ENCODE assay signal across 9 cellular contexts in the genomic region with DNA sequence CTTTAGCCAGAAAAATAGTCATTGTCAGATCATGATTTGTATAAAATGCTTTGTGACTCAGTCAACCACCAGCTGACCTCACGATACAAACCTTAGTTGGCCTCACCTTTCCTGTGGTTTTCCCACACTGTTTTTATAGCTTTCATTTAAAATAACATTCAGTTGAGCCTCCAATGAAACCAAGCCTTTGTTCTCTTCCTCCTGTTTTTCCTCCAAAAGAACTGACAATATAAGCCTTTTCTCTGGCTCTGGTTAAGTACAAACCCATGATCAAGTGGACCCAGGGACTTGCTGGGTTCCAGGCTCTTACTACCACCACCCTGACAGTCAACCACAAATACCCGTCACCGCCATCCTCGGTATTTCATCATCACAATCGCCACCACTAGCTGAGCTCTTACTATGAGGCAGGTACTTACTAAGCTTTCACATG.
DNase-seq lines count a peak whose midpoint lies in the region; ATAC-seq and TF ChIP-seq lines count a peak whose summit lies in the region.
"Had no signal": no experiment of that assay in that cellular context is flagged by ENCODE, and none has a peak within 500 bp of the region (broad histone marks: within the 10 kb centered on the region; RNA-seq: fewer than 3 reads in every experiment).

No MANE protein-coding gene starts in this region.

- CTCF ChIA-PET in MCF 10A (lab: Yijun Ruan, JAX), result interaction anchor here (1.1 to 1.9 kb wide), 3 partner anchors 9 to 39 kb away, joined by 3 to 6 read pairs (median 3); no protein-coding TSS in a partner anchor

- no peaks in the 10 kb centered on the region for H3K36me3 ChIP-seq in breast epithelium

- H3K9me3 Mint-ChIP-seq in MCF 10A (ENCODE audit: unreplicated experiment), result no peaks in the 10 kb centered on the region

- no peak overlapping the region for H3K4me3 ChIP-seq in breast epithelium
- H3K4me3 ChIP-seq: hepatocyte had no signal

- H3K4me3 Mint-ChIP-seq in MCF 10A (ENCODE audit: unreplicated experiment) (peak overlapping the region; percentile 59), T-helper 17 cell (no peak overlapping the region)

- intact Hi-C loops in MCF 10A (cut with micrococcal nuclease), result no loop called here
- intact Hi-C loops in breast epithelium (cut with DNase I; ENCODE audit: low total_unique reads), result no loop called here

- H3K36me3 Mint-ChIP-seq in MCF 10A (ENCODE audit: insufficient read depth, unreplicated experiment) (no peaks in the 10 kb centered on the region), T-helper 17 cell (ENCODE audit: low read depth) (no peaks in the 10 kb centered on the region)

- BruUV-seq in MCF 10A (replicated peaks; lab: Mats Ljungman, UMichigan), result no TSS peak

- DNase-seq in MCF 10A (ENCODE audit: unreplicated experiment), result peak; percentile 75
- DNase-seq in breast epithelium (ENCODE audit: low spot score in 2 of 2), result no peak
- no peak for DNase-seq in T-helper 17 cell
- peak; percentile 23 for DNase-seq in fibroblast of peridontal ligament (ENCODE audit: extremely low read depth)
- DNase-seq in stromal cell of bone marrow (ENCODE audit: low read depth), result peak; percentile 25
- no peak for DNase-seq in NCI-H1930 (lab: John Stamatoyannopoulos, UW)
- no peak for DNase-seq in HPDE6-E6E7 (ENCODE audit: extremely low spot score)
- DNase-seq in NCI-H1092 (lab: John Stamatoyannopoulos, UW), result no peak

- H3K4me1 ChIP-seq in breast epithelium, result no peaks in the 10 kb centered on the region

- ATAC-seq in T-helper 17 cell, result peak; percentile 46

- peak overlapping the region in 1 of 2 donors; percentile 49 for H3K27ac ChIP-seq in breast epithelium
- H3K27ac ChIP-seq: hepatocyte had no signal

- no peak for TF ChIP-seq POLR2A in breast epithelium (IDR thresholded peaks at IDR 0.05)

- H3K27me3 ChIP-seq in breast epithelium, result no peaks in the 10 kb centered on the region
- H3K27me3 ChIP-seq: hepatocyte had no signal

- peaks cover 12% of the 10 kb centered on the region for H3K4me1 Mint-ChIP-seq in MCF 10A (ENCODE audit: insufficient read depth, unreplicated experiment)
- H3K4me1 Mint-ChIP-seq in T-helper 17 cell, result peaks cover 4% of the 10 kb centered on the region

- H3K9me3 ChIP-seq in breast epithelium, result no peaks in the 10 kb centered on the region
- H3K9me3 ChIP-seq in T-helper 17 cell (ENCODE audit: control insufficient read depth, low read length, poor library complexity, severe bottlenecking), result no peaks in the 10 kb centered on the region

- H3K27ac Mint-ChIP-seq in MCF 10A (ENCODE audit: low read depth, unreplicated experiment) (peak overlapping the region; percentile 88), T-helper 17 cell (peak overlapping the region; percentile 94)

- TF ChIP-seq CTCF in MCF 10A (IDR thresholded peaks at IDR 0.05; ENCODE audit: unreplicated experiment), result no peak
- TF ChIP-seq CTCF in breast epithelium (IDR thresholded peaks at IDR 0.05), result no peak

- no peaks in the 10 kb centered on the region for H3K27me3 Mint-ChIP-seq in MCF 10A (ENCODE audit: insufficient read depth, unreplicated experiment)
- H3K27me3 Mint-ChIP-seq in T-helper 17 cell, result no peaks in the 10 kb centered on the region

- POLR2A ChIA-PET in MCF 10A (lab: Yijun Ruan, JAX), result interaction anchor here (0.7 to 2.3 kb wide), 12 partner anchors 9 to 417 kb away, joined by 3 to 9 read pairs (median 4); no protein-coding TSS in a partner anchor

Comparison
In these comparisons a context has a peak if more than half of its experiments do, and no peak if none do; other contexts are left out.
1. DNase-seq: peak in MCF 10A (single experiment), fibroblast of peridontal ligament (single experiment) and stromal cell of bone marrow (single experiment); none in breast epithelium (0 of 2), T-helper 17 cell (0 of 3), NCI-H1930 (0 of 2), HPDE6-E6E7 (single experiment) and NCI-H1092 (single experiment).